In genomic region chr16:12764813-12765212, GRCh38 we compare ENCODE assay signal across 1 cellular context.
TF ChIP-seq lines count a peak whose summit lies in the region.

No MANE protein-coding gene starts in this region.

TF ChIP-seq in HepG2, 621 proteins besides CTCF, POLR2A, EP300 and RAD21 (continued from another document):
- TF ChIP-seq, protein P1, sequence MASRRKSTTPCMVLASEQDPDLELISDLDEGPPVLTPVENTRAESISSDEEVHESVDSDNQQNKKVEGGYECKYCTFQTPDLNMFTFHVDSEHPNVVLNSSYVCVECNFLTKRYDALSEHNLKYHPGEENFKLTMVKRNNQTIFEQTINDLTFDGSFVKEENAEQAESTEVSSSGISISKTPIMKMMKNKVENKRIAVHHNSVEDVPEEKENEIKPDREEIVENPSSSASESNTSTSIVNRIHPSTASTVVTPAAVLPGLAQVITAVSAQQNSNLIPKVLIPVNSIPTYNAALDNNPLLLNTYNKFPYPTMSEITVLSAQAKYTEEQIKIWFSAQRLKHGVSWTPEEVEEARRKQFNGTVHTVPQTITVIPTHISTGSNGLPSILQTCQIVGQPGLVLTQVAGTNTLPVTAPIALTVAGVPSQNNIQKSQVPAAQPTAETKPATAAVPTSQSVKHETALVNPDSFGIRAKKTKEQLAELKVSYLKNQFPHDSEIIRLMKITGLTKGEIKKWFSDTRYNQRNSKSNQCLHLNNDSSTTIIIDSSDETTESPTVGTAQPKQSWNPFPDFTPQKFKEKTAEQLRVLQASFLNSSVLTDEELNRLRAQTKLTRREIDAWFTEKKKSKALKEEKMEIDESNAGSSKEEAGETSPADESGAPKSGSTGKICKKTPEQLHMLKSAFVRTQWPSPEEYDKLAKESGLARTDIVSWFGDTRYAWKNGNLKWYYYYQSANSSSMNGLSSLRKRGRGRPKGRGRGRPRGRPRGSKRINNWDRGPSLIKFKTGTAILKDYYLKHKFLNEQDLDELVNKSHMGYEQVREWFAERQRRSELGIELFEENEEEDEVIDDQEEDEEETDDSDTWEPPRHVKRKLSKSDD (CRISPR knock-in tag; IDR thresholded peaks at IDR 0.05; ENCODE audit: low read depth) = no peak
- TF ChIP-seq FOXK2 (IDR thresholded peaks at IDR 0.05) (no peak), MNT (IDR thresholded peaks at IDR 0.05) (no peak), NBN (conservative IDR thresholded peaks at IDR 0.05) (no peak), ZFP62 (CRISPR knock-in tag; IDR thresholded peaks at IDR 0.05) (no peak), SNRNP70 (IDR thresholded peaks at IDR 0.05; ENCODE audit: low read depth, low read length) (no peak), MYNN (CRISPR knock-in tag; IDR thresholded peaks at IDR 0.05; ENCODE audit: low read depth) (no peak), RBM22 (optimal IDR thresholded peaks at IDR 0.05; ENCODE audit: low read length) (peak; percentile 88), ZKSCAN1 (IDR thresholded peaks at IDR 0.05; ENCODE audit: low read length) (no peak), ZNF264 (CRISPR knock-in tag; IDR thresholded peaks at IDR 0.05) (no peak), SIX4 (CRISPR knock-in tag; IDR thresholded peaks at IDR 0.05) (no peak), ETV6 (CRISPR knock-in tag; conservative IDR thresholded peaks at IDR 0.05) (no peak), ZNF674 (CRISPR knock-in tag; IDR thresholded peaks at IDR 0.05; ENCODE audit: low read depth) (no peak)
- TF ChIP-seq, protein P2, sequence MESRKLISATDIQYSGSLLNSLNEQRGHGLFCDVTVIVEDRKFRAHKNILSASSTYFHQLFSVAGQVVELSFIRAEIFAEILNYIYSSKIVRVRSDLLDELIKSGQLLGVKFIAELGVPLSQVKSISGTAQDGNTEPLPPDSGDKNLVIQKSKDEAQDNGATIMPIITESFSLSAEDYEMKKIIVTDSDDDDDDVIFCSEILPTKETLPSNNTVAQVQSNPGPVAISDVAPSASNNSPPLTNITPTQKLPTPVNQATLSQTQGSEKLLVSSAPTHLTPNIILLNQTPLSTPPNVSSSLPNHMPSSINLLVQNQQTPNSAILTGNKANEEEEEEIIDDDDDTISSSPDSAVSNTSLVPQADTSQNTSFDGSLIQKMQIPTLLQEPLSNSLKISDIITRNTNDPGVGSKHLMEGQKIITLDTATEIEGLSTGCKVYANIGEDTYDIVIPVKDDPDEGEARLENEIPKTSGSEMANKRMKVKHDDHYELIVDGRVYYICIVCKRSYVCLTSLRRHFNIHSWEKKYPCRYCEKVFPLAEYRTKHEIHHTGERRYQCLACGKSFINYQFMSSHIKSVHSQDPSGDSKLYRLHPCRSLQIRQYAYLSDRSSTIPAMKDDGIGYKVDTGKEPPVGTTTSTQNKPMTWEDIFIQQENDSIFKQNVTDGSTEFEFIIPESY (CRISPR knock-in tag; IDR thresholded peaks at IDR 0.05) = peak; percentile 88
- TF ChIP-seq, protein P3, sequence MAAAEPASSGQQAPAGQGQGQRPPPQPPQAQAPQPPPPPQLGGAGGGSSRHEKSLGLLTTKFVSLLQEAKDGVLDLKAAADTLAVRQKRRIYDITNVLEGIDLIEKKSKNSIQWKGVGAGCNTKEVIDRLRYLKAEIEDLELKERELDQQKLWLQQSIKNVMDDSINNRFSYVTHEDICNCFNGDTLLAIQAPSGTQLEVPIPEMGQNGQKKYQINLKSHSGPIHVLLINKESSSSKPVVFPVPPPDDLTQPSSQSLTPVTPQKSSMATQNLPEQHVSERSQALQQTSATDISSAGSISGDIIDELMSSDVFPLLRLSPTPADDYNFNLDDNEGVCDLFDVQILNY (CRISPR knock-in tag; conservative IDR thresholded peaks at IDR 0.05) = no peak
